Comparison of ENCODE assay signal across 1 cellular context in the genomic region with DNA sequence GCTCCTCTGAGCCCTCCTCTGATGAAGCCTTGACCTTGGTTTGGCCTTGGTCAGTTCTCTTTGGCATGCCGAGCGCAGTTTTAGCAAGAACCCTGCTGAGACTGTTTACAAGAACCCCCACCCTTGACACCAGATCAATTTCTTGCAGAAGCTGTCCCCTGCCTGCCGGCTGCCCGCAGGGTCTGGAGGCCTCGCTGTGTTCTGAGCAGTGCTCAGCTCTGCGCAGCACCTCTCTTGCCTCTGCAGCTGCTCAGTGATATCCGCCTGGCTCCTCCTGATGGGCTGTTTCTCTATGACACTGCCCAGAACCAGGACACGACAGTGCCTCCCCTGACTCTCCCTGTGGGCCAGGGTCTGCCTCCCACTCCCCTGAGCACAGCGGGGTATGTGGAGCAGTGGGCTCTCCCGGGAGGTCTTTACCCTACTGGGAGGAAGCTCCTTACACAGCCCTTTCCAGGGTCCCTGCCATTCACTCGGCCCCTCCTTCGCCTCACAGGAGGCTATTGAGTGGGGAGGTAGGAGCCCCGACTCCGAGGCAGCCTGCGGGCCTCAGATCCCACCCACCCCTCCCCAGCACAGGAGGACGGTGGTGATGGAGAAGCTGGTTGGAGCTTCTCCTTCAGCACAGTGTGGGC.
TF ChIP-seq lines count a peak whose summit lies in the region.

No MANE protein-coding gene starts in this region.

TF ChIP-seq in HepG2, 621 proteins besides CTCF, POLR2A, EP300 and RAD21:
- TF ChIP-seq NCOA1 (CRISPR knock-in tag; IDR thresholded peaks at IDR 0.05) (no peak), TP53 (CRISPR knock-in tag; conservative IDR thresholded peaks at IDR 0.05) (no peak), ZSCAN30 (CRISPR knock-in tag; IDR thresholded peaks at IDR 0.05) (no peak), ZNF577 (CRISPR knock-in tag; IDR thresholded peaks at IDR 0.05; ENCODE audit: borderline replicate concordance, low read depth) (no peak), ZNF468 (CRISPR knock-in tag; IDR thresholded peaks at IDR 0.05) (no peak)
- TF ChIP-seq, protein P1, sequence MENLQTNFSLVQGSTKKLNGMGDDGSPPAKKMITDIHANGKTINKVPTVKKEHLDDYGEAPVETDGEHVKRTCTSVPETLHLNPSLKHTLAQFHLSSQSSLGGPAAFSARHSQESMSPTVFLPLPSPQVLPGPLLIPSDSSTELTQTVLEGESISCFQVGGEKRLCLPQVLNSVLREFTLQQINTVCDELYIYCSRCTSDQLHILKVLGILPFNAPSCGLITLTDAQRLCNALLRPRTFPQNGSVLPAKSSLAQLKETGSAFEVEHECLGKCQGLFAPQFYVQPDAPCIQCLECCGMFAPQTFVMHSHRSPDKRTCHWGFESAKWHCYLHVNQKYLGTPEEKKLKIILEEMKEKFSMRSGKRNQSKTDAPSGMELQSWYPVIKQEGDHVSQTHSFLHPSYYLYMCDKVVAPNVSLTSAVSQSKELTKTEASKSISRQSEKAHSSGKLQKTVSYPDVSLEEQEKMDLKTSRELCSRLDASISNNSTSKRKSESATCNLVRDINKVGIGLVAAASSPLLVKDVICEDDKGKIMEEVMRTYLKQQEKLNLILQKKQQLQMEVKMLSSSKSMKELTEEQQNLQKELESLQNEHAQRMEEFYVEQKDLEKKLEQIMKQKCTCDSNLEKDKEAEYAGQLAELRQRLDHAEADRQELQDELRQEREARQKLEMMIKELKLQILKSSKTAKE (CRISPR knock-in tag; IDR thresholded peaks at IDR 0.05; ENCODE audit: borderline replicate concordance), result no peak
